8 cellular contexts compared by ENCODE assay signal in genomic region chr7:102874166-102874829, GRCh38. TPM values are rescaled to one million over a fixed set of nuclear protein-coding genes. Genes with fewer than 3 reads are reported as not detected.
DNase-seq lines count a peak whose midpoint lies in the region; ATAC-seq, FAIRE-seq and TF ChIP-seq lines count a peak whose summit lies in the region.

No MANE protein-coding gene starts in this region.

- H3K27me3 ChIP-seq in SJSA1 (replicated peaks) (no peaks in the 10 kb centered on the region), left ventricle myocardium inferior (ENCODE audit: low read depth) (no peaks in the 10 kb centered on the region)

- ATAC-seq in A549 (peak in 1 of 2 experiments; percentile 57; a peak in 3 of 6 replicates), GM18858 (IDR thresholded peaks at IDR 0.05; ENCODE audit: unreplicated experiment) (peak; percentile 97), HG02943 (IDR thresholded peaks at IDR 0.05; ENCODE audit: low read depth, unreplicated experiment) (peak; percentile 98)

- CTCF ChIA-PET in A549 (lab: Yijun Ruan, JAX) = interaction anchor here (1.2 to 1.5 kb wide), 4 partner anchors 8 to 188 kb away, joined by 3 to 4 read pairs (median 3); no protein-coding TSS in a partner anchor

- H3K4me1 ChIP-seq in A549 = peaks cover 51% of the 10 kb centered on the region
- H3K4me1 ChIP-seq in SJSA1 (replicated peaks) = peaks cover 54% of the 10 kb centered on the region
- no peaks in the 10 kb centered on the region for H3K4me1 ChIP-seq in left ventricle myocardium inferior

- FAIRE-seq in A549 (lab: Jason Lieb, UNC) = peak; percentile 28

- 17% methylated on average over 5 of the region's 5 CpGs for whole genome bisulfite sequencing in A549 (ENCODE audit: missing lambda C conversion rate)

- H3K36me3 ChIP-seq in SJSA1 (no peaks in the 10 kb centered on the region), left ventricle myocardium inferior (no peaks in the 10 kb centered on the region)

- H3K27ac ChIP-seq in A549 = peak overlapping the region; percentile 88 to 92
- H3K27ac ChIP-seq in SJSA1 = peak overlapping the region; percentile 92
- no peak overlapping the region for H3K27ac ChIP-seq in left ventricle myocardium inferior (replicated peaks)

- H3K9me3 ChIP-seq in A549 = no peaks in the 10 kb centered on the region
- H3K9me3 ChIP-seq in SJSA1 (replicated peaks) = no peaks in the 10 kb centered on the region
- no peaks in the 10 kb centered on the region for H3K9me3 ChIP-seq in left ventricle myocardium inferior (replicated peaks)

- TF ChIP-seq EP300 in A549 (IDR thresholded peaks at IDR 0.05) = peak in 1 of 2 experiments; percentile 33; a peak in 2 of 5 replicates

- TF ChIP-seq POLR2A in A549 (IDR thresholded peaks at IDR 0.05; ENCODE audit: low read length) = no peak

- H3K4me2 ChIP-seq in A549 = peak overlapping the region; percentile 67

- intact Hi-C loops in left ventricle myocardium inferior (cut with micrococcal nuclease) = no loop called here

- TF ChIP-seq RAD21 in A549 (conservative IDR thresholded peaks at IDR 0.05 in 1 of 2, IDR thresholded peaks at IDR 0.05 in 1 of 2) = peak in 1 of 2 experiments; percentile 8; a peak in 1 of 5 replicates

- POLR2A ChIA-PET in A549 (lab: Yijun Ruan, JAX) = no interaction called here

- DNase-seq in A549 (ENCODE audit: low read depth in 1 of 2, low spot score in 1 of 2) = peak; percentile 61 to 81
- DNase-seq in SJSA1 (ENCODE audit: low read depth in 1 of 2, low spot score in 2 of 2) = peak; percentile 49 to 61
- DNase-seq in islet precursor cell = peak; percentile 71
- DNase-seq in C1 segment of cervical spinal cord (lab: John Stamatoyannopoulos, UW) = no peak
- no peak for DNase-seq in left ventricle myocardium inferior
- DNase-seq in DMS79 treated with DMSO at 0.1 percent for 48 hours (lab: John Stamatoyannopoulos, UW) = no peak

- H3K4me3 ChIP-seq in A549 = no peak overlapping the region
- no peak overlapping the region for H3K4me3 ChIP-seq in SJSA1
- no peak overlapping the region for H3K4me3 ChIP-seq in left ventricle myocardium inferior

- no peak for TF ChIP-seq CTCF in A549 (IDR thresholded peaks at IDR 0.05)
- TF ChIP-seq CTCF in left ventricle myocardium inferior (IDR thresholded peaks at IDR 0.05; ENCODE audit: borderline replicate concordance) = no peak

TF ChIP-seq in A549, 52 proteins besides CTCF, POLR2A, EP300 and RAD21 (continues in another document):
- TF ChIP-seq ELK1 (IDR thresholded peaks at IDR 0.05; ENCODE audit: low read depth, low read length) (no peak), MYC (IDR thresholded peaks at IDR 0.05; ENCODE audit: borderline replicate concordance, low read length) (no peak), MAFK (IDR thresholded peaks at IDR 0.05; ENCODE audit: partially characterized antibody) (no peak), TFCP2L1 (CRISPR knock-in tag; IDR thresholded peaks at IDR 0.05) (no peak), E2F6 (IDR thresholded peaks at IDR 0.05; ENCODE audit: borderline replicate concordance, low read depth) (no peak), KDM5A (IDR thresholded peaks at IDR 0.05) (no peak), FOXS1 (CRISPR knock-in tag; IDR thresholded peaks at IDR 0.05) (no peak), KDM1A (IDR thresholded peaks at IDR 0.05; ENCODE audit: low read depth) (no peak), CHD2 (IDR thresholded peaks at IDR 0.05; ENCODE audit: low read length, partially characterized antibody) (no peak), HOXB13 (CRISPR knock-in tag; IDR thresholded peaks at IDR 0.05; ENCODE audit: low read depth) (no peak), ZSCAN20 (CRISPR knock-in tag; IDR thresholded peaks at IDR 0.05) (no peak), POLR2AphosphoS2 (conservative IDR thresholded peaks at IDR 0.05; ENCODE audit: low read length) (no peak), BHLHE40 (IDR thresholded peaks at IDR 0.05; ENCODE audit: low read depth, low read length) (no peak), HES2 (IDR thresholded peaks at IDR 0.05) (no peak), SMC3 (IDR thresholded peaks at IDR 0.05) (no peak), MAX (IDR thresholded peaks at IDR 0.05) (peak; percentile 41; the same call in 1 of the 2 replicates), NFE2L2 (conservative IDR thresholded peaks at IDR 0.05; ENCODE audit: low read length) (no peak), NR3C1 (IDR thresholded peaks at IDR 0.05) (no peak), ESRRA (IDR thresholded peaks at IDR 0.05; ENCODE audit: borderline replicate concordance, low read length) (no peak), EHF (CRISPR knock-in tag; IDR thresholded peaks at IDR 0.05) (no peak), USF2 (IDR thresholded peaks at IDR 0.05) (no peak), HEYL (CRISPR knock-in tag; IDR thresholded peaks at IDR 0.05) (no peak), JUN (IDR thresholded peaks at IDR 0.05) (peak in 1 of 2 experiments; percentile 45; a peak in 1 of 5 replicates), HOXA7 (CRISPR knock-in tag; IDR thresholded peaks at IDR 0.05) (no peak), ZNF302 (CRISPR knock-in tag; IDR thresholded peaks at IDR 0.05) (no peak), ATOH8 (CRISPR knock-in tag; IDR thresholded peaks at IDR 0.05; ENCODE audit: low read depth) (no peak), BCL3 (IDR thresholded peaks at IDR 0.05) (no peak), ZFP36 (IDR thresholded peaks at IDR 0.05; ENCODE audit: borderline replicate concordance, partially characterized antibody) (no peak), CEBPB (IDR thresholded peaks at IDR 0.05) (0 out of 4 replicates have a peak, but pooled peaks of 1 of the 2 experiments have one; percentile 23), RCOR1 (IDR thresholded peaks at IDR 0.05; ENCODE audit: low read depth, low read length) (no peak), CBX8 (IDR thresholded peaks at IDR 0.05) (no peak), GATA3 (IDR thresholded peaks at IDR 0.05; ENCODE audit: borderline replicate concordance) (peak; percentile 74; the same call in 1 of the 2 replicates), PHF8 (IDR thresholded peaks at IDR 0.05; ENCODE audit: borderline replicate concordance, low read depth) (no peak), MAZ (IDR thresholded peaks at IDR 0.05; ENCODE audit: borderline replicate concordance, low read depth, low read length) (no peak), CBX2 (IDR thresholded peaks at IDR 0.05; ENCODE audit: borderline replicate concordance, low read depth) (no peak)

RNA-seq across cellular contexts. Expression of gene LRRC17, which starts 38.5 kb away (rescaled TPM):
- polyA plus RNA-seq in A549 (2011; rRNA removed) = 0.15 and 0.36 TPM in 2 replicates
- 0.05 and 0.13 TPM in 2 replicates for polyA plus RNA-seq in A549 (2012; cell fraction: cytosol; rRNA removed)
- polyA plus RNA-seq in A549 (2012; cell fraction: nucleus; rRNA removed) = 0.10 and 0.15 TPM in 2 replicates
- polyA plus RNA-seq in A549 (2017; fragmentation: RNase III; extraction: RNeasy Plus Mini Kit Qiagen cat#74134 plus additional on column Dnase treatment) = 0.05 to 0.17 TPM in 2 of 3 replicates, not detected in the other
- 0.37 TPM in 1 of 2 replicates, not detected in the other for polyA minus RNA-seq in A549 (2011; rRNA and poly(A)+ RNA removed)
- 8.3 and 10.9 TPM in 2 replicates for total RNA-seq in SJSA1 (2014; rRNA removed; shearing (Covaris generic))
- 2.3 TPM for total RNA-seq in left ventricle myocardium inferior

Comparison
In these comparisons a context has a peak if more than half of its experiments do, and no peak if none do; other contexts are left out.
1. DNase-seq: peak in A549 (2 of 2), SJSA1 (2 of 2) and islet precursor cell (single experiment); none in C1 segment of cervical spinal cord (0 of 14), left ventricle myocardium inferior (single experiment) and DMS79 treated with DMSO at 0.1 percent for 48 hours (single experiment).